1 cellular context compared by ENCODE assay signal in the genomic region with DNA sequence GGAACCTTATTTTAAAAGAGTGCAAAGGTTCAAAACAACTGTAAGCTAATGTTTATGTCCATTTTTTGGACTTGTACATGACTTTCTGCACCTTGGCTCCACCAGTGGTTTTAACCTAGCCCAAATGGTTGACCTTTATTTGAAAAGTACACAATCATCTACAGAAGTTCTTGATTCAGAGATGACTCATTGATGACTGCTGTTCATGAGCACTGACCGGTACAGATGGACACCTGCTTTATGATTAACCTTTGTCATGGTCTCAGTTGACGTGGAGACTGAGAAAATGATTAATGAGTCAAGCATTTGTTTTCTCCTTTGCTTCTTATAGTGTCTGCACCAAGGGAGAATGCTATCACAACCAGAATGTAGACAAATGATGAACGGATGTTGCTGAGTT.
TF ChIP-seq lines count a peak whose summit lies in the region.

No MANE protein-coding gene starts in this region.

TF ChIP-seq in HepG2, 621 proteins besides CTCF, POLR2A, EP300 and RAD21 (continued from another document and continues in another):
- no peak for TF ChIP-seq ZNF770 (CRISPR knock-in tag; IDR thresholded peaks at IDR 0.05)
- TF ChIP-seq ESRRA (CRISPR knock-in tag; IDR thresholded peaks at IDR 0.05; ENCODE audit: low read depth) = 0 out of 2 replicates have a peak, but pooled peaks have one; percentile 25
- TF ChIP-seq, protein P1, sequence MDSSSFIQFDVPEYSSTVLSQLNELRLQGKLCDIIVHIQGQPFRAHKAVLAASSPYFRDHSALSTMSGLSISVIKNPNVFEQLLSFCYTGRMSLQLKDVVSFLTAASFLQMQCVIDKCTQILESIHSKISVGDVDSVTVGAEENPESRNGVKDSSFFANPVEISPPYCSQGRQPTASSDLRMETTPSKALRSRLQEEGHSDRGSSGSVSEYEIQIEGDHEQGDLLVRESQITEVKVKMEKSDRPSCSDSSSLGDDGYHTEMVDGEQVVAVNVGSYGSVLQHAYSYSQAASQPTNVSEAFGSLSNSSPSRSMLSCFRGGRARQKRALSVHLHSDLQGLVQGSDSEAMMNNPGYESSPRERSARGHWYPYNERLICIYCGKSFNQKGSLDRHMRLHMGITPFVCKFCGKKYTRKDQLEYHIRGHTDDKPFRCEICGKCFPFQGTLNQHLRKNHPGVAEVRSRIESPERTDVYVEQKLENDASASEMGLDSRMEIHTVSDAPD (CRISPR knock-in tag; IDR thresholded peaks at IDR 0.05) = peak; percentile 69; the same call in 1 of the 2 replicates
- peak; percentile 93 for TF ChIP-seq AHDC1 (CRISPR knock-in tag; IDR thresholded peaks at IDR 0.05; ENCODE audit: borderline replicate concordance)
- TF ChIP-seq, protein P2, sequence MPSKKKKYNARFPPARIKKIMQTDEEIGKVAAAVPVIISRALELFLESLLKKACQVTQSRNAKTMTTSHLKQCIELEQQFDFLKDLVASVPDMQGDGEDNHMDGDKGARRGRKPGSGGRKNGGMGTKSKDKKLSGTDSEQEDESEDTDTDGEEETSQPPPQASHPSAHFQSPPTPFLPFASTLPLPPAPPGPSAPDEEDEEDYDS (CRISPR knock-in tag; IDR thresholded peaks at IDR 0.05) = no peak
- 0 out of 2 replicates have a peak, but pooled peaks have one; percentile 43 for TF ChIP-seq ZNF772 (CRISPR knock-in tag; IDR thresholded peaks at IDR 0.05)
- TF ChIP-seq MAF1 (CRISPR knock-in tag; IDR thresholded peaks at IDR 0.05; ENCODE audit: borderline replicate concordance) = no peak
- TF ChIP-seq IKZF5 (CRISPR knock-in tag; IDR thresholded peaks at IDR 0.05) = peak; percentile 41; the same call in 1 of the 2 replicates
- peak; percentile 41; the same call in 1 of the 2 replicates for TF ChIP-seq HHEX (CRISPR knock-in tag; IDR thresholded peaks at IDR 0.05)
- no peak for TF ChIP-seq HNRNPUL1 (IDR thresholded peaks at IDR 0.05; ENCODE audit: low read depth, low read length)
- peak; percentile 99 for TF ChIP-seq MEIS2 (CRISPR knock-in tag; IDR thresholded peaks at IDR 0.05)
- peak; percentile 81; the same call in 1 of the 2 replicates for TF ChIP-seq SOX5 (CRISPR knock-in tag; IDR thresholded peaks at IDR 0.05; ENCODE audit: borderline replicate concordance)
- TF ChIP-seq KLF15 (CRISPR knock-in tag; IDR thresholded peaks at IDR 0.05; ENCODE audit: borderline replicate concordance) = no peak
- peak; percentile 92 for TF ChIP-seq ZNF629 (CRISPR knock-in tag; conservative IDR thresholded peaks at IDR 0.05)
- no peak for TF ChIP-seq SATB2 (CRISPR knock-in tag; IDR thresholded peaks at IDR 0.05)
- TF ChIP-seq SNAPC2 (CRISPR knock-in tag; IDR thresholded peaks at IDR 0.05) = no peak
- TF ChIP-seq, protein P3, sequence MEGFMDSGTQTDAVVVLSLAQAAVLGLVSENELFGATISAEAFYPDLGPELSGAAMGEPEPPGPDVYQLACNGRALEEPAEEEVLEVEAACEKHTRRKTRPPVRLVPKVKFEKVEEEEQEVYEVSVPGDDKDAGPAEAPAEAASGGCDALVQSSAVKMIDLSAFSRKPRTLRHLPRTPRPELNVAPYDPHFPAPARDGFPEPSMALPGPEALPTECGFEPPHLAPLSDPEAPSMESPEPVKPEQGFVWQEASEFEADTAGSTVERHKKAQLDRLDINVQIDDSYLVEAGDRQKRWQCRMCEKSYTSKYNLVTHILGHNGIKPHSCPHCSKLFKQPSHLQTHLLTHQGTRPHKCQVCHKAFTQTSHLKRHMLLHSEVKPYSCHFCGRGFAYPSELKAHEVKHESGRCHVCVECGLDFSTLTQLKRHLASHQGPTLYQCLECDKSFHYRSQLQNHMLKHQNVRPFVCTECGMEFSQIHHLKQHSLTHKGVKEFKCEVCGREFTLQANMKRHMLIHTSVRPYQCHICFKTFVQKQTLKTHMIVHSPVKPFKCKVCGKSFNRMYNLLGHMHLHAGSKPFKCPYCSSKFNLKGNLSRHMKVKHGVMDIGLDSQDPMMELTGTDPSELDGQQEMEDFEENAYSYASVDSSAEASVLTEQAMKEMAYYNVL (CRISPR knock-in tag; IDR thresholded peaks at IDR 0.05; ENCODE audit: borderline replicate concordance) = peak; percentile 71
- no peak; the same call in 1 of the 2 replicates for TF ChIP-seq ELF3 (CRISPR knock-in tag; IDR thresholded peaks at IDR 0.05)
- peak; percentile 99 for TF ChIP-seq FOSL2 (CRISPR knock-in tag; IDR thresholded peaks at IDR 0.05)
- TF ChIP-seq, protein P4, sequence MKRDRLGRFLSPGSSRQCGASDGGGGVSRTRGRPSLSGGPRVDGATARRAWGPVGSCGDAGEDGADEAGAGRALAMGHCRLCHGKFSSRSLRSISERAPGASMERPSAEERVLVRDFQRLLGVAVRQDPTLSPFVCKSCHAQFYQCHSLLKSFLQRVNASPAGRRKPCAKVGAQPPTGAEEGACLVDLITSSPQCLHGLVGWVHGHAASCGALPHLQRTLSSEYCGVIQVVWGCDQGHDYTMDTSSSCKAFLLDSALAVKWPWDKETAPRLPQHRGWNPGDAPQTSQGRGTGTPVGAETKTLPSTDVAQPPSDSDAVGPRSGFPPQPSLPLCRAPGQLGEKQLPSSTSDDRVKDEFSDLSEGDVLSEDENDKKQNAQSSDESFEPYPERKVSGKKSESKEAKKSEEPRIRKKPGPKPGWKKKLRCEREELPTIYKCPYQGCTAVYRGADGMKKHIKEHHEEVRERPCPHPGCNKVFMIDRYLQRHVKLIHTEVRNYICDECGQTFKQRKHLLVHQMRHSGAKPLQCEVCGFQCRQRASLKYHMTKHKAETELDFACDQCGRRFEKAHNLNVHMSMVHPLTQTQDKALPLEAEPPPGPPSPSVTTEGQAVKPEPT (CRISPR knock-in tag; IDR thresholded peaks at IDR 0.05; ENCODE audit: low read depth) = no peak
- TF ChIP-seq ZNF614 (CRISPR knock-in tag; IDR thresholded peaks at IDR 0.05; ENCODE audit: borderline replicate concordance) = peak; percentile 80
- TF ChIP-seq NCOR1 (IDR thresholded peaks at IDR 0.05; ENCODE audit: borderline replicate concordance, low read length) = peak; percentile 37; the same call in 1 of the 2 replicates
- no peak for TF ChIP-seq FOXP1 (IDR thresholded peaks at IDR 0.05)
- TF ChIP-seq FOXP1 (CRISPR knock-in tag; IDR thresholded peaks at IDR 0.05) = peak; percentile 77
- peak; percentile 39; the same call in 1 of the 2 replicates for TF ChIP-seq FOXO1 (CRISPR knock-in tag; IDR thresholded peaks at IDR 0.05)
- TF ChIP-seq, protein P5, sequence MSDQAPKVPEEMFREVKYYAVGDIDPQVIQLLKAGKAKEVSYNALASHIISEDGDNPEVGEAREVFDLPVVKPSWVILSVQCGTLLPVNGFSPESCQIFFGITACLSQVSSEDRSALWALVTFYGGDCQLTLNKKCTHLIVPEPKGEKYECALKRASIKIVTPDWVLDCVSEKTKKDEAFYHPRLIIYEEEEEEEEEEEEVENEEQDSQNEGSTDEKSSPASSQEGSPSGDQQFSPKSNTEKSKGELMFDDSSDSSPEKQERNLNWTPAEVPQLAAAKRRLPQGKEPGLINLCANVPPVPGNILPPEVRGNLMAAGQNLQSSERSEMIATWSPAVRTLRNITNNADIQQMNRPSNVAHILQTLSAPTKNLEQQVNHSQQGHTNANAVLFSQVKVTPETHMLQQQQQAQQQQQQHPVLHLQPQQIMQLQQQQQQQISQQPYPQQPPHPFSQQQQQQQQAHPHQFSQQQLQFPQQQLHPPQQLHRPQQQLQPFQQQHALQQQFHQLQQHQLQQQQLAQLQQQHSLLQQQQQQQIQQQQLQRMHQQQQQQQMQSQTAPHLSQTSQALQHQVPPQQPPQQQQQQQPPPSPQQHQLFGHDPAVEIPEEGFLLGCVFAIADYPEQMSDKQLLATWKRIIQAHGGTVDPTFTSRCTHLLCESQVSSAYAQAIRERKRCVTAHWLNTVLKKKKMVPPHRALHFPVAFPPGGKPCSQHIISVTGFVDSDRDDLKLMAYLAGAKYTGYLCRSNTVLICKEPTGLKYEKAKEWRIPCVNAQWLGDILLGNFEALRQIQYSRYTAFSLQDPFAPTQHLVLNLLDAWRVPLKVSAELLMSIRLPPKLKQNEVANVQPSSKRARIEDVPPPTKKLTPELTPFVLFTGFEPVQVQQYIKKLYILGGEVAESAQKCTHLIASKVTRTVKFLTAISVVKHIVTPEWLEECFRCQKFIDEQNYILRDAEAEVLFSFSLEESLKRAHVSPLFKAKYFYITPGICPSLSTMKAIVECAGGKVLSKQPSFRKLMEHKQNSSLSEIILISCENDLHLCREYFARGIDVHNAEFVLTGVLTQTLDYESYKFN (CRISPR knock-in tag; conservative IDR thresholded peaks at IDR 0.05) = peak; percentile 91
- no peak for TF ChIP-seq ZNF543 (CRISPR knock-in tag; IDR thresholded peaks at IDR 0.05)
- TF ChIP-seq ZBTB43 (CRISPR knock-in tag; conservative IDR thresholded peaks at IDR 0.05) = no peak
- peak; percentile 79 for TF ChIP-seq TBX2 (CRISPR knock-in tag; IDR thresholded peaks at IDR 0.05; ENCODE audit: borderline replicate concordance)
